In genomic region chr2:177397501-177398289, GRCh38 we compare ENCODE assay signal across 1 cellular context.
TF ChIP-seq lines count a peak whose summit lies in the region.

No MANE protein-coding gene starts in this region.

TF ChIP-seq in HepG2, 621 proteins besides CTCF, POLR2A, EP300 and RAD21 (continued from another document and continues in another):
- TF ChIP-seq FOXO4 (CRISPR knock-in tag; conservative IDR thresholded peaks at IDR 0.05): no peak
- no peak for TF ChIP-seq SMAD1 (CRISPR knock-in tag; IDR thresholded peaks at IDR 0.05; ENCODE audit: borderline replicate concordance, low read depth)
- TF ChIP-seq TRAFD1 (CRISPR knock-in tag; IDR thresholded peaks at IDR 0.05; ENCODE audit: borderline replicate concordance): no peak
- TF ChIP-seq NFYB (CRISPR knock-in tag; IDR thresholded peaks at IDR 0.05): no peak
- no peak for TF ChIP-seq NONO (IDR thresholded peaks at IDR 0.05)
- 0 out of 2 replicates have a peak, but pooled peaks have one; percentile 73 for TF ChIP-seq NONO (CRISPR knock-in tag; conservative IDR thresholded peaks at IDR 0.05)
- TF ChIP-seq ZNF383 (CRISPR knock-in tag; IDR thresholded peaks at IDR 0.05; ENCODE audit: borderline replicate concordance): no peak
- peak; percentile 96 for TF ChIP-seq FOXO1 (CRISPR knock-in tag; IDR thresholded peaks at IDR 0.05)
- TF ChIP-seq SP5 (CRISPR knock-in tag; IDR thresholded peaks at IDR 0.05; ENCODE audit: borderline replicate concordance, low read depth): no peak
- TF ChIP-seq ZNF775 (CRISPR knock-in tag; IDR thresholded peaks at IDR 0.05; ENCODE audit: borderline replicate concordance): no peak
- peak; percentile 56; the same call in 1 of the 2 replicates for TF ChIP-seq ZKSCAN1 (IDR thresholded peaks at IDR 0.05; ENCODE audit: low read length)
- peak; percentile 89; the same call in 1 of the 2 replicates for TF ChIP-seq ZNF580 (CRISPR knock-in tag; IDR thresholded peaks at IDR 0.05; ENCODE audit: borderline replicate concordance, low read depth)
- no peak for TF ChIP-seq HINFP (CRISPR knock-in tag; IDR thresholded peaks at IDR 0.05; ENCODE audit: low read depth)
- peak; percentile 74; the same call in 1 of the 2 replicates for TF ChIP-seq ZBTB3 (CRISPR knock-in tag; IDR thresholded peaks at IDR 0.05; ENCODE audit: borderline replicate concordance, low read depth)
- no peak for TF ChIP-seq ZNF776 (CRISPR knock-in tag; IDR thresholded peaks at IDR 0.05)
- TF ChIP-seq DPF2 (CRISPR knock-in tag; IDR thresholded peaks at IDR 0.05; ENCODE audit: borderline replicate concordance, low read depth): peak; percentile 92
- TF ChIP-seq FOXA1 (IDR thresholded peaks at IDR 0.05): no peak
- TF ChIP-seq FOXA1 (CRISPR knock-in tag; IDR thresholded peaks at IDR 0.05): peak; percentile 83
- TF ChIP-seq ZNF691 (CRISPR knock-in tag; IDR thresholded peaks at IDR 0.05; ENCODE audit: borderline replicate concordance, low read depth): peak; percentile 87
- TF ChIP-seq POLR2AphosphoS2 (IDR thresholded peaks at IDR 0.05; ENCODE audit: low read depth, low read length): no peak
- TF ChIP-seq MTF2 (CRISPR knock-in tag; IDR thresholded peaks at IDR 0.05; ENCODE audit: borderline replicate concordance): no peak
- TF ChIP-seq ZNF749 (CRISPR knock-in tag; IDR thresholded peaks at IDR 0.05; ENCODE audit: borderline replicate concordance): peak; percentile 31; the same call in 1 of the 2 replicates
- TF ChIP-seq KMT2A (CRISPR knock-in tag; IDR thresholded peaks at IDR 0.05): peak; percentile 76
- peak; percentile 91 for TF ChIP-seq RARA (CRISPR knock-in tag; IDR thresholded peaks at IDR 0.05)
- TF ChIP-seq ZNF205 (CRISPR knock-in tag; IDR thresholded peaks at IDR 0.05): peak; percentile 84; the same call in 1 of the 2 replicates
- TF ChIP-seq ZNF510 (CRISPR knock-in tag; IDR thresholded peaks at IDR 0.05; ENCODE audit: low read depth): peak; percentile 67; the same call in 1 of the 2 replicates
- TF ChIP-seq ZNF3 (CRISPR knock-in tag; IDR thresholded peaks at IDR 0.05): peak; percentile 94
- TF ChIP-seq ZNF343 (CRISPR knock-in tag; IDR thresholded peaks at IDR 0.05): 0 out of 2 replicates have a peak, but pooled peaks have one; percentile 57
- no peak for TF ChIP-seq HOXA7 (CRISPR knock-in tag; IDR thresholded peaks at IDR 0.05)
- TF ChIP-seq SPEN (CRISPR knock-in tag; IDR thresholded peaks at IDR 0.05; ENCODE audit: low read depth): peak; percentile 80; the same call in 1 of the 2 replicates
- TF ChIP-seq ZNF574 (CRISPR knock-in tag; IDR thresholded peaks at IDR 0.05): peak; percentile 88
- TF ChIP-seq ZMYM3 (CRISPR knock-in tag; IDR thresholded peaks at IDR 0.05): peak; percentile 100
- TF ChIP-seq ZNF337 (CRISPR knock-in tag; IDR thresholded peaks at IDR 0.05; ENCODE audit: borderline replicate concordance, low read depth): peak; percentile 45; the same call in 1 of the 2 replicates
- TF ChIP-seq ZMYM4 (CRISPR knock-in tag; IDR thresholded peaks at IDR 0.05): peak; percentile 96
- no peak for TF ChIP-seq ZNF530 (CRISPR knock-in tag; IDR thresholded peaks at IDR 0.05; ENCODE audit: low read depth)
- no peak for TF ChIP-seq TFDP1 (CRISPR knock-in tag; IDR thresholded peaks at IDR 0.05; ENCODE audit: borderline replicate concordance)
- TF ChIP-seq ZSCAN29 (CRISPR knock-in tag; conservative IDR thresholded peaks at IDR 0.05): 0 out of 2 replicates have a peak, but pooled peaks have one; percentile 72
- TF ChIP-seq KAT7 (CRISPR knock-in tag; IDR thresholded peaks at IDR 0.05; ENCODE audit: borderline replicate concordance): peak; percentile 77; the same call in 1 of the 2 replicates
- TF ChIP-seq ZNF547 (CRISPR knock-in tag; IDR thresholded peaks at IDR 0.05): peak; percentile 87
- TF ChIP-seq MED1 (CRISPR knock-in tag; IDR thresholded peaks at IDR 0.05): peak; percentile 98
- TF ChIP-seq ZNF33A (CRISPR knock-in tag; IDR thresholded peaks at IDR 0.05; ENCODE audit: borderline replicate concordance): peak; percentile 78; the same call in 1 of the 2 replicates
- TF ChIP-seq IKZF5 (CRISPR knock-in tag; IDR thresholded peaks at IDR 0.05): peak; percentile 95
- peak; percentile 95 for TF ChIP-seq IRF2 (CRISPR knock-in tag; IDR thresholded peaks at IDR 0.05)
- TF ChIP-seq ZNF614 (CRISPR knock-in tag; IDR thresholded peaks at IDR 0.05; ENCODE audit: borderline replicate concordance): peak; percentile 92
- no peak for TF ChIP-seq ZNF597 (CRISPR knock-in tag; IDR thresholded peaks at IDR 0.05)
- TF ChIP-seq TGIF2 (CRISPR knock-in tag; IDR thresholded peaks at IDR 0.05): no peak; the same call in 1 of the 2 replicates
- peak; percentile 86 for TF ChIP-seq CBFB (CRISPR knock-in tag; IDR thresholded peaks at IDR 0.05)
- peak; percentile 52; the same call in 1 of the 2 replicates for TF ChIP-seq TMF1 (CRISPR knock-in tag; IDR thresholded peaks at IDR 0.05; ENCODE audit: low read depth)
- peak; percentile 78; the same call in 1 of the 2 replicates for TF ChIP-seq JUN (CRISPR knock-in tag; IDR thresholded peaks at IDR 0.05)
- TF ChIP-seq NFATC3 (CRISPR knock-in tag; IDR thresholded peaks at IDR 0.05): peak; percentile 76; the same call in 1 of the 2 replicates
- peak; percentile 76; the same call in 1 of the 2 replicates for TF ChIP-seq ZNF766 (CRISPR knock-in tag; IDR thresholded peaks at IDR 0.05; ENCODE audit: borderline replicate concordance)
- TF ChIP-seq LCORL (IDR thresholded peaks at IDR 0.05): peak; percentile 43; the same call in 1 of the 2 replicates
- peak; percentile 90 for TF ChIP-seq LCORL (CRISPR knock-in tag; IDR thresholded peaks at IDR 0.05)
- 0 out of 2 replicates have a peak, but pooled peaks have one; percentile 26 for TF ChIP-seq UBTF (CRISPR knock-in tag; IDR thresholded peaks at IDR 0.05)
- no peak for TF ChIP-seq ATF7-NPFF (CRISPR knock-in tag; IDR thresholded peaks at IDR 0.05; ENCODE audit: low read depth)
- TF ChIP-seq ZNF652 (CRISPR knock-in tag; IDR thresholded peaks at IDR 0.05; ENCODE audit: borderline replicate concordance, low read depth): peak; percentile 67; the same call in 1 of the 2 replicates
- no peak for TF ChIP-seq ZNF10 (CRISPR knock-in tag; IDR thresholded peaks at IDR 0.05; ENCODE audit: borderline replicate concordance, low read depth)
- TF ChIP-seq ZNF24 (IDR thresholded peaks at IDR 0.05): peak; percentile 28; the same call in 1 of the 2 replicates
- TF ChIP-seq ZMYM2 (CRISPR knock-in tag; IDR thresholded peaks at IDR 0.05): peak; percentile 100
- peak; percentile 89; the same call in 1 of the 2 replicates for TF ChIP-seq HNF4A (CRISPR knock-in tag; IDR thresholded peaks at IDR 0.05)
